26 cellular contexts compared by ENCODE assay signal in the genomic region with DNA sequence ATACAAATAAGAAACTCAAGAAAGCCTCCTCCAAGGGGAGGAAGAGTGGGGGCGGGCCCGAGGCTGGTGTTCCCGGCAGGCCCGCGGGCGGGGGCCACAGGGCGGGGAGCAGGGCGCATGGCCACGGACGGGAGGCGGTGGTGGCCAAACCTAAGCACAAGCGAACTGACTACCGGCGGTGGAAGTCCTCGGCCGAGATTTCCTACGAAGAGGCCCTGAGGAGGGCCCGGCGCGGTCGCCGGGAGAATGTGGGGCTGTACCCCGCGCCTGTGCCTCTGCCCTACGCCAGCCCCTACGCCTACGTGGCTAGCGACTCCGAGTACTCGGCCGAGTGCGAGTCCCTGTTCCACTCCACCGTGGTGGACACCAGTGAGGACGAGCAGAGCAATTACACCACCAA. TPM values are rescaled to one million over a fixed set of nuclear protein-coding genes. Genes with fewer than 3 reads are reported as not detected.
"Had no signal": no experiment of that assay in that cellular context is flagged by ENCODE, and none has a peak within 500 bp of the region (broad histone marks: within the 10 kb centered on the region; RNA-seq: fewer than 3 reads in every experiment).

No MANE protein-coding gene starts in this region.

- H3K4me3 ChIP-seq: colonic mucosa, lung, mucosa of descending colon, right lobe of liver, smooth muscle cell, suprapubic skin, thyroid gland had no signal

- H3K4me2 ChIP-seq: smooth muscle cell had no signal

- H3K27me3 Mint-ChIP-seq: dendritic cell treated with granulocyte-macrophage colony-stimulating factor and Interleukin-4, amounts not matched to agents 40 ng/mL and 50 ng/mL, for 4 days; memory B cell; naive B cell; progenitor cell of endocrine pancreas; type B pancreatic cell had no signal

- H3K9me3 Mint-ChIP-seq: memory B cell; naive B cell; natural killer cell treated with Interleukin-12 subunit alpha and Interleukin-12 subunit beta and Interleukin-15 and Interleukin-18, amount 100 ng/mL, for 72 hours; neural crest cell; stimulated activated effector memory CD8-positive, alpha-beta T cell treated with anti-CD3 and anti-CD28 coated beads, Interleukin-12 subunit alpha, Interleukin-12 subunit beta, amount 100 ng/mL, for 72 hours; stimulated activated naive CD8-positive, alpha-beta T cell treated with anti-CD3 and anti-CD28 coated beads, Interleukin-15, Interleukin-2, amounts not matched to agents 100 ng/mL and 50 ng/mL, for 24 hours; type B pancreatic cell had no signal

- H3K27me3 ChIP-seq: colonic mucosa, right lobe of liver, suprapubic skin, thyroid gland had no signal

- H3K4me3 Mint-ChIP-seq: dendritic cell treated with granulocyte-macrophage colony-stimulating factor and Interleukin-4, amounts not matched to agents 40 ng/mL and 50 ng/mL, for 4 days; memory B cell; naive B cell; natural killer cell treated with Interleukin-12 subunit alpha and Interleukin-12 subunit beta and Interleukin-15 and Interleukin-18, amount 100 ng/mL, for 72 hours; neural crest cell; stimulated activated effector memory CD8-positive, alpha-beta T cell treated with anti-CD3 and anti-CD28 coated beads, Interleukin-12 subunit alpha, Interleukin-12 subunit beta, amount 100 ng/mL, for 72 hours; stimulated activated naive CD8-positive, alpha-beta T cell treated with anti-CD3 and anti-CD28 coated beads, Interleukin-15, Interleukin-2, amounts not matched to agents 100 ng/mL and 50 ng/mL, for 24 hours; type B pancreatic cell had no signal

- H3K9ac ChIP-seq: parathyroid adenoma had no signal

- H3K27ac ChIP-seq: colonic mucosa, parathyroid adenoma, right lobe of liver, suprapubic skin, thyroid gland had no signal

- H3K27ac Mint-ChIP-seq: dendritic cell treated with granulocyte-macrophage colony-stimulating factor and Interleukin-4, amounts not matched to agents 40 ng/mL and 50 ng/mL, for 4 days; memory B cell; naive B cell; natural killer cell treated with Interleukin-12 subunit alpha and Interleukin-12 subunit beta and Interleukin-15 and Interleukin-18, amount 100 ng/mL, for 72 hours; progenitor cell of endocrine pancreas; stimulated activated effector memory CD8-positive, alpha-beta T cell treated with anti-CD3 and anti-CD28 coated beads, Interleukin-12 subunit alpha, Interleukin-12 subunit beta, amount 100 ng/mL, for 72 hours; stimulated activated naive CD8-positive, alpha-beta T cell treated with anti-CD3 and anti-CD28 coated beads, Interleukin-15, Interleukin-2, amounts not matched to agents 100 ng/mL and 50 ng/mL, for 24 hours; type B pancreatic cell had no signal

- H2AFZ ChIP-seq: parathyroid adenoma had no signal

- DNase-seq: caudate nucleus; cerebellar nuclear complex; colonic mucosa; effector CD8-positive, alpha-beta T cell; erythroblast; hypothalamus; naive B cell; right lobe of liver; stimulated activated CD4-positive, alpha-beta T cell treated with anti-CD3 and anti-CD28 coated beads, Interleukin-12 subunit alpha, Interleukin-12 subunit beta, amount 100 ng/mL, for 4 hours; stimulated activated CD4-positive, alpha-beta T cell treated with anti-CD3 and anti-CD28 coated beads, Interleukin-1b, Interleukin-23, amount 100 ng/mL, for 48 hours; stimulated activated CD4-positive, alpha-beta T cell treated with anti-CD3 and anti-CD28 coated beads, Interleukin-4, amount 100 ng/mL, for 1 hour; thyroid gland had no signal

- ATAC-seq: left lobe of liver; mucosa of descending colon; natural killer cell treated with Interleukin-12 subunit alpha and Interleukin-12 subunit beta and Interleukin-15 and Interleukin-18, amount 100 ng/mL, for 72 hours; stimulated activated effector memory CD8-positive, alpha-beta T cell treated with anti-CD3 and anti-CD28 coated beads, Interleukin-12 subunit alpha, Interleukin-12 subunit beta, amount 100 ng/mL, for 72 hours had no signal

- H3K9me3 ChIP-seq: colonic mucosa, mucosa of descending colon, right lobe of liver, suprapubic skin, thyroid gland had no signal

- H3K4me1 Mint-ChIP-seq: memory B cell; naive B cell; stimulated activated effector memory CD8-positive, alpha-beta T cell treated with anti-CD3 and anti-CD28 coated beads, Interleukin-12 subunit alpha, Interleukin-12 subunit beta, amount 100 ng/mL, for 72 hours had no signal

- H3K4me1 ChIP-seq: colonic mucosa, parathyroid adenoma, right lobe of liver, suprapubic skin had no signal

- H3K36me3 Mint-ChIP-seq: memory B cell; natural killer cell treated with Interleukin-12 subunit alpha and Interleukin-12 subunit beta and Interleukin-15 and Interleukin-18, amount 100 ng/mL, for 72 hours; stimulated activated effector memory CD8-positive, alpha-beta T cell treated with anti-CD3 and anti-CD28 coated beads, Interleukin-12 subunit alpha, Interleukin-12 subunit beta, amount 100 ng/mL, for 72 hours had no signal

- H3K36me3 ChIP-seq: colonic mucosa had no signal

RNA-seq across cellular contexts. Expression of a gene that starts 8.7 kb away (rescaled TPM):
- total RNA-seq: natural killer cell treated with Interleukin-12 subunit alpha and Interleukin-12 subunit beta and Interleukin-15 and Interleukin-18, amount 100 ng/mL, for 72 hours had no signal
